8 cellular contexts compared by ENCODE assay signal in the genomic region with DNA sequence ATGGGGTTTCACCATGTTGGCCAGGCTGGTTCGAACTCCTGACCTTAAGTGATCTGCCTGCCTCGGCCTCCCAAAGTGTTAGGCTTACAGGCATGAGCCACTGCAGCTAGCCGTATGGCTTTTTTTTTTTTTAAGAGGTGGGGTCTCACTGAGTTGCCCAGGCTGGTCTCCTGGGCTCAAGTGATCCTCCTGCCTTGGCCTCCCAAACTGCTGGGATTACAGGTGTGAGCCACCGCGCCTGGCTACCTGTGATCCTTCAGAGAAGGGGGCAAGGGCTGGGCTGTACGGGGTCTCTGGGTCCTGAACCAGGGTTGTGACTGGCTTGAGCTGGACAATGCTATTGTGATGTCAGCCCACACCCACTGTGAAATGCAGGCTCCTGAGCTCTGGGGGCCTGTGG. TPM values are rescaled to one million over a fixed set of nuclear protein-coding genes. Genes with fewer than 3 reads are reported as not detected.
DNase-seq lines count a peak whose midpoint lies in the region; ATAC-seq and TF ChIP-seq lines count a peak whose summit lies in the region.

TSS of gene RNF151 (plus strand) at position 397 of the 400 bp plus-strand sequence. CDS start 26 bp downstream, outside the sequence.

- CTCF ChIA-PET in activated naive CD4-positive, alpha-beta T cell treated with anti-CD3 and anti-CD28 coated beads, Interleukin-2, amount 10 ng/mL, durations not matched to agents 7 days and 5 days (lab: Charles Lee), result no interaction called here

- peak within 1 kb of the TSS in 1 of 2 donors; percentile 97 for H3K27ac ChIP-seq in lung (ENCODE audit: low read depth in 1 of 2, low read length in 1 of 2)
- H3K27ac ChIP-seq in body of pancreas, result peak within 1 kb of the TSS in 2 of 4 donors; percentile 96 to 97

- no peak for TF ChIP-seq POLR2A in body of pancreas (IDR thresholded peaks at IDR 0.05)

- H3K4me1 Mint-ChIP-seq in activated naive CD4-positive, alpha-beta T cell treated with anti-CD3 and anti-CD28 coated beads, Interleukin-2, amount 10 ng/mL, durations not matched to agents 7 days and 5 days, result peaks cover 49% of the 10 kb centered on the region
- peaks cover 20% of the 10 kb centered on the region for H3K4me1 Mint-ChIP-seq in type B pancreatic cell (ENCODE audit: unreplicated experiment)

- ATAC-seq in lung (ENCODE audit: insufficient read depth, low FRiP score) (no peak), body of pancreas (no peak), HG03025 (IDR thresholded peaks at IDR 0.05; ENCODE audit: low FRiP score, unreplicated experiment) (no peak)

- peak within 1 kb of the TSS; percentile 96 for H3K27ac Mint-ChIP-seq in activated naive CD4-positive, alpha-beta T cell treated with anti-CD3 and anti-CD28 coated beads, Interleukin-2, amount 10 ng/mL, durations not matched to agents 7 days and 5 days
- H3K27ac Mint-ChIP-seq in type B pancreatic cell, result peak within 1 kb of the TSS; percentile 96

- peaks cover 6 to 18% of the 10 kb centered on the region in 2 donors for H3K36me3 ChIP-seq in lung (ENCODE audit: control insufficient read depth in 2 of 2, insufficient read depth in 2 of 2, low read length in 2 of 2)
- peaks cover 4 to 8% of the 10 kb centered on the region in 2 donors for H3K36me3 ChIP-seq in body of pancreas (replicated peaks in 1 of 2; ENCODE audit: insufficient read depth in 1 of 2, low read depth in 2 of 2)

- H3K4me3 Mint-ChIP-seq in activated naive CD4-positive, alpha-beta T cell treated with anti-CD3 and anti-CD28 coated beads, Interleukin-2, amount 10 ng/mL, durations not matched to agents 7 days and 5 days, result peak within 1 kb of the TSS; percentile 92
- peak within 1 kb of the TSS; percentile 94 for H3K4me3 Mint-ChIP-seq in type B pancreatic cell

- no peaks in the 10 kb centered on the region for H3K27me3 ChIP-seq in lung (ENCODE audit: control insufficient read depth, insufficient read depth)
- no peaks in the 10 kb centered on the region for H3K27me3 ChIP-seq in body of pancreas

- H3K36me3 Mint-ChIP-seq in activated naive CD4-positive, alpha-beta T cell treated with anti-CD3 and anti-CD28 coated beads, Interleukin-2, amount 10 ng/mL, durations not matched to agents 7 days and 5 days, result peaks cover 27% of the 10 kb centered on the region
- peaks cover 8% of the 10 kb centered on the region for H3K36me3 Mint-ChIP-seq in type B pancreatic cell

- intact Hi-C loops in body of pancreas (cut with DNase I), result no loop called here

- 99 to 100% methylated on average over 6 of the region's 6 CpGs for WGBS in lung, 2 donors
- WGBS in body of pancreas, 2 donors, result 95 to 96% methylated on average over 5 to 6 of the region's 6 CpGs

- in situ Hi-C loops in astrocyte of the spinal cord (cut with HindIII; ENCODE audit: low sequenced_read_pairs), result no loop called here

- peak within 1 kb of the TSS; percentile 84 for H3K4me3 ChIP-seq in astrocyte of the spinal cord (ENCODE audit: low read depth, low read length)
- H3K4me3 ChIP-seq in lung, result peak within 1 kb of the TSS; percentile 71
- H3K4me3 ChIP-seq in body of pancreas, result peak within 1 kb of the TSS in 1 of 2 donors; percentile 68

- H3K4me1 ChIP-seq in lung (ENCODE audit: control insufficient read depth in 2 of 2, insufficient read depth in 2 of 2, low read length in 2 of 2) (peaks cover 5 to 13% of the 10 kb centered on the region in 2 donors), body of pancreas (peaks cover 38% of the 10 kb centered on the region)

- no peak for DNase-seq in activated naive CD4-positive, alpha-beta T cell treated with anti-CD3 and anti-CD28 coated beads, Interleukin-2, amount 10 ng/mL, durations not matched to agents 7 days and 5 days
- no peak for DNase-seq in activated naive CD4-positive, alpha-beta T cell treated with anti-CD3 and anti-CD28 coated beads, Interleukin-2, amount 50 U/mL, for 16 hours
- DNase-seq in astrocyte of the spinal cord (ENCODE audit: low read depth, low spot score) (no peak), lung (ENCODE audit: low spot score) (no peak), type B pancreatic cell (ENCODE audit: extremely low spot score, unreplicated experiment) (no peak), body of pancreas (no peak), DMS153 (lab: John Stamatoyannopoulos, UW) (no peak)

- H3K27me3 Mint-ChIP-seq in activated naive CD4-positive, alpha-beta T cell treated with anti-CD3 and anti-CD28 coated beads, Interleukin-2, amount 10 ng/mL, durations not matched to agents 7 days and 5 days, result no peaks in the 10 kb centered on the region
- no peaks in the 10 kb centered on the region for H3K27me3 Mint-ChIP-seq in type B pancreatic cell

- H3K9me3 ChIP-seq in lung (ENCODE audit: control insufficient read depth in 2 of 2, insufficient read depth in 1 of 2, low read length in 1 of 2) (no peaks in the 10 kb centered on the region), body of pancreas (no peaks in the 10 kb centered on the region)

- H3K9me3 Mint-ChIP-seq in activated naive CD4-positive, alpha-beta T cell treated with anti-CD3 and anti-CD28 coated beads, Interleukin-2, amount 10 ng/mL, durations not matched to agents 7 days and 5 days, result no peaks in the 10 kb centered on the region
- no peaks in the 10 kb centered on the region for H3K9me3 Mint-ChIP-seq in type B pancreatic cell

- TF ChIP-seq CTCF in astrocyte of the spinal cord (IDR thresholded peaks at IDR 0.05; ENCODE audit: low read depth, low read length), result no peak
- TF ChIP-seq CTCF in lung (IDR thresholded peaks at IDR 0.05; ENCODE audit: control extremely low read depth, extremely low read depth), result no peak
- TF ChIP-seq CTCF in type B pancreatic cell (conservative IDR thresholded peaks at IDR 0.05), result no peak
- TF ChIP-seq CTCF in body of pancreas (IDR thresholded peaks at IDR 0.05), result no peak

RNA-seq across cellular contexts. Expression of gene RNF151, which starts in this region (rescaled TPM):
- not detected for total RNA-seq in lung
- polyA plus RNA-seq in lung, result under 1 TPM in 1 of 2 donors, not detected in 1; 0.15 TPM
- not detected in 2 replicates for total RNA-seq in type B pancreatic cell (ENCODE audit: low replicate concordance)
- not detected for total RNA-seq in body of pancreas
